In the genomic region with DNA sequence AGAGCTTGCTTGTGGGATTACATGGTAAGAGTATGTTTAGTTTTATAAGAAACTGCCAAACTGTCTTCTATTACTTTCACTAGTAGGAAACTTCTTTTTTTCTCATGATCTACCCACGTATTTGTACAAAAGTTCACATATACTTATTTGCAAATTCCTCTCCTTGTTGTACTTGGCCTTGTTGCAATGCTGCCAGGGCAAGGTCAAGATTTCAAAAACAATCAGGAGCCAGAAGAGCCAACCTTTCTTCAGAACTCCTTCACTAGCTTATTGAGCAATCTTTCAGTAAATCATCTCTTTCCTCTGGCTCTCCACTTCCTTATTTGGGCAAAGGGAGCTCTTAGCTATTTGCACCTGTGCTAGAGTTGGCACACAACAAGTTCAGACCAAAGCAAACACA, we compare ENCODE assay signal across 8 cellular contexts. TPM values are rescaled to one million over a fixed set of nuclear protein-coding genes. Genes with fewer than 3 reads are reported as not detected.
A peak's percentile ranks its signal among the peaks of the same experiment; 100 is the strongest.
DNase-seq lines count a peak whose midpoint lies in the region; ATAC-seq and TF ChIP-seq lines count a peak whose summit lies in the region.

No MANE protein-coding gene starts in this region.

- POLR2A ChIA-PET in activated CD4-positive, alpha-beta T cell treated with anti-CD3 and anti-CD28 coated beads for 36 hours (lab: Charles Lee): no interaction called here

- H3K79me2 ChIP-seq in KMS-11 (ENCODE audit: insufficient read depth, low read depth): no peaks in the 10 kb centered on the region

- H3K9ac ChIP-seq in KMS-11: no peak overlapping the region

- H3K36me3 ChIP-seq in KMS-11 (ENCODE audit: insufficient read depth): no peaks in the 10 kb centered on the region
- no peaks in the 10 kb centered on the region for H3K36me3 ChIP-seq in spleen

- no peaks in the 10 kb centered on the region for H4K20me1 ChIP-seq in KMS-11 (ENCODE audit: insufficient read depth)

- 14 to 38% (median 17%) methylated on average over 1 of the region's 1 CpG for WGBS in spleen, 5 donors

- peaks cover 1% of the 10 kb centered on the region for H3K36me3 Mint-ChIP-seq in activated CD4-positive, alpha-beta T cell treated with anti-CD3 and anti-CD28 coated beads for 36 hours (ENCODE audit: low read depth)

- H3K27me3 Mint-ChIP-seq in activated CD4-positive, alpha-beta T cell treated with anti-CD3 and anti-CD28 coated beads for 36 hours: no peaks in the 10 kb centered on the region

- DNase-seq in choroid plexus epithelial cell (ENCODE audit: low read depth) (peak; percentile 99), spleen (no peak), COR-L47 (lab: John Stamatoyannopoulos, UW) (no peak)
- DNase-seq in activated CD4-positive, alpha-beta T cell treated with anti-CD3 and anti-CD28 coated beads for 36 hours: no peak
- no peak for DNase-seq in effector CD4-positive, alpha-beta T cell

- no peak for TF ChIP-seq CTCF in KMS-11 (conservative IDR thresholded peaks at IDR 0.05; ENCODE audit: low read depth, low read length)
- no peak for TF ChIP-seq CTCF in choroid plexus epithelial cell (conservative IDR thresholded peaks at IDR 0.05; ENCODE audit: low read depth, low read length)
- no peak for TF ChIP-seq CTCF in spleen (IDR thresholded peaks at IDR 0.05 in 8 of 11, conservative IDR thresholded peaks at IDR 0.05 in 3 of 11)

- H3K9me3 Mint-ChIP-seq in activated CD4-positive, alpha-beta T cell treated with anti-CD3 and anti-CD28 coated beads for 36 hours (ENCODE audit: low read depth): no peaks in the 10 kb centered on the region

- CTCF ChIA-PET in activated CD4-positive, alpha-beta T cell treated with anti-CD3 and anti-CD28 coated beads for 36 hours (lab: Charles Lee): interaction anchor here (0.6 to 2.2 kb wide), 3 partner anchors 8 to 67 kb away, joined by 4 to 7 read pairs (median 4); no protein-coding TSS in a partner anchor

- no peak overlapping the region for H3K27ac ChIP-seq in KMS-11
- H3K27ac ChIP-seq in spleen: peak overlapping the region in 5 of 8 donors; percentile 61 to 81 (median 79)

- no peak for TF ChIP-seq POLR2A in spleen (IDR thresholded peaks at IDR 0.05)

- H3K4me1 ChIP-seq in KMS-11 (ENCODE audit: low read depth, poor library complexity, severe bottlenecking): peaks cover 28% of the 10 kb centered on the region
- H3K4me1 ChIP-seq in spleen: peaks cover 0 to 53% (median 27%) of the 10 kb centered on the region in 6 donors

- H3K27ac Mint-ChIP-seq in activated CD4-positive, alpha-beta T cell treated with anti-CD3 and anti-CD28 coated beads for 36 hours: no peak overlapping the region

- no peaks in the 10 kb centered on the region for H3K27me3 ChIP-seq in KMS-11 (ENCODE audit: insufficient read depth, low read depth)
- H3K27me3 ChIP-seq in spleen (replicated peaks in 1 of 7): no peaks in the 10 kb centered on the region

- intact Hi-C loops in spleen (cut with DNase I; ENCODE audit: low total_unique reads): loop anchor here (5.0 to 10.0 kb wide), 2 partner anchors 71 to 688 kb away; no protein-coding TSS in a partner anchor
- intact Hi-C loops in activated CD4-positive, alpha-beta T cell treated with anti-CD3 and anti-CD28 coated beads for 36 hours (cut with DNase I, micrococcal nuclease): no loop called here

- H2AFZ ChIP-seq in KMS-11 (ENCODE audit: low read depth): no peak overlapping the region

- H3K9me3 ChIP-seq in spleen: no peaks in the 10 kb centered on the region

- peak overlapping the region; percentile 54 for H3K4me2 ChIP-seq in KMS-11

- H3K4me3 ChIP-seq in KMS-11 (IDR thresholded peaks at IDR 0.05; ENCODE audit: insufficient read depth, low read depth, low read length): no peak overlapping the region
- H3K4me3 ChIP-seq in choroid plexus epithelial cell (ENCODE audit: low read depth, low read length): no peak overlapping the region
- no peak overlapping the region for H3K4me3 ChIP-seq in spleen

- H3K4me1 Mint-ChIP-seq in activated CD4-positive, alpha-beta T cell treated with anti-CD3 and anti-CD28 coated beads for 36 hours: peaks cover 14% of the 10 kb centered on the region

- H3K4me3 Mint-ChIP-seq in activated CD4-positive, alpha-beta T cell treated with anti-CD3 and anti-CD28 coated beads for 36 hours: no peak overlapping the region

- ATAC-seq in GM19438 (IDR thresholded peaks at IDR 0.05; ENCODE audit: low read depth, unreplicated experiment): peak; percentile 69
- no peak for ATAC-seq in activated CD4-positive, alpha-beta T cell treated with anti-CD3 and anti-CD28 coated beads for 36 hours
- ATAC-seq in HG03196 (IDR thresholded peaks at IDR 0.05; ENCODE audit: unreplicated experiment): no peak

RNA-seq across cellular contexts. Expression of a gene that starts 9.7 kb away (rescaled TPM):
- 10 to 100 TPM; 38.1 to 63.9 (median 55.7) TPM for total RNA-seq in spleen
- polyA plus RNA-seq in spleen: 10 to 100 TPM; 59.6 to 63.3 (median 62.6) TPM
- total RNA-seq in activated CD4-positive, alpha-beta T cell treated with anti-CD3 and anti-CD28 coated beads for 36 hours: 10 to 100 TPM; 23.7 to 26.5 TPM

RNA-seq across cellular contexts. Expression of a gene that starts 13.2 kb away (rescaled TPM):
- 10 to 100 TPM; 34.3 to 80.5 (median 70.5) TPM for total RNA-seq in spleen
- 10 to 100 TPM in 1 of 3 donors, 1 to 10 TPM in 2; 6.3 to 12.5 (median 9.8) TPM for polyA plus RNA-seq in spleen
- total RNA-seq in activated CD4-positive, alpha-beta T cell treated with anti-CD3 and anti-CD28 coated beads for 36 hours: 10 to 100 TPM; 11.1 to 13.1 TPM

RNA-seq across cellular contexts. Expression of a gene that starts 27.2 kb away (rescaled TPM):
- not detected for total RNA-seq in spleen
- not detected for polyA plus RNA-seq in spleen
- not detected for total RNA-seq in activated CD4-positive, alpha-beta T cell treated with anti-CD3 and anti-CD28 coated beads for 36 hours

RNA-seq across cellular contexts. Expression of a gene that starts 51.4 kb away (rescaled TPM):
- total RNA-seq in spleen: not detected
- polyA plus RNA-seq in spleen: not detected
- not detected for total RNA-seq in activated CD4-positive, alpha-beta T cell treated with anti-CD3 and anti-CD28 coated beads for 36 hours
